1 cellular context compared by ENCODE assay signal in the genomic region with DNA sequence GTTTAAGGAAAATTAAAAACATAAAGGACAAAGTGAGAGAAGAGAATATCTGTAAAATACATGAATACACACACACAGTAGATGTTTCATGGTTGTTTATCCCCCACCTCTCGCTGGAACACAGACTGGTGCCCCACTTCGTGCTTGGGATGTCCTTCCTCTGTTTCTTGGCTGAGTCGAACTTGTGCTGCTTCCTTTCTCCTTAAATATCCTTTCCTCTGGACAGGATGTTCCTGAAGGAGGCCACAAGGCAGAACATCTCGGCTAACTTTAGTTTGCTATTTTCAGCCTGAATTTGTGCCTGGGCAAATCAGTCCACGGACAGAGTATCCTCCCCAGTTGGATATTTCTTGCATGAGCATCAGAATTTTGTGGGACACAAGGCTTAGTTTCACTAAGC.
TF ChIP-seq lines count a peak whose summit lies in the region.

No MANE protein-coding gene starts in this region.

TF ChIP-seq in A549, 52 proteins besides CTCF, POLR2A, EP300 and RAD21 (continued from another document):
- TF ChIP-seq, protein P1, sequence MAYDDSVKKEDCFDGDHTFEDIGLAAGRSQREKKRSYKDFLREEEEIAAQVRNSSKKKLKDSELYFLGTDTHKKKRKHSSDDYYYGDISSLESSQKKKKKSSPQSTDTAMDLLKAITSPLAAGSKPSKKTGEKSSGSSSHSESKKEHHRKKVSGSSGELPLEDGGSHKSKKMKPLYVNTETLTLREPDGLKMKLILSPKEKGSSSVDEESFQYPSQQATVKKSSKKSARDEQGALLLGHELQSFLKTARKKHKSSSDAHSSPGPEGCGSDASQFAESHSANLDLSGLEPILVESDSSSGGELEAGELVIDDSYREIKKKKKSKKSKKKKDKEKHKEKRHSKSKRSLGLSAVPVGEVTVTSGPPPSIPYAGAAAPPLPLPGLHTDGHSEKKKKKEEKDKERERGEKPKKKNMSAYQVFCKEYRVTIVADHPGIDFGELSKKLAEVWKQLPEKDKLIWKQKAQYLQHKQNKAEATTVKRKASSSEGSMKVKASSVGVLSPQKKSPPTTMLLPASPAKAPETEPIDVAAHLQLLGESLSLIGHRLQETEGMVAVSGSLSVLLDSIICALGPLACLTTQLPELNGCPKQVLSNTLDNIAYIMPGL (CRISPR knock-in tag; IDR thresholded peaks at IDR 0.05; ENCODE audit: borderline replicate concordance), result no peak
- no peak for TF ChIP-seq ESRRA (IDR thresholded peaks at IDR 0.05; ENCODE audit: borderline replicate concordance, low read length)
- TF ChIP-seq RNF2 (IDR thresholded peaks at IDR 0.05; ENCODE audit: borderline replicate concordance, low read depth), result no peak
- TF ChIP-seq EHMT2 (IDR thresholded peaks at IDR 0.05; ENCODE audit: low read depth), result no peak
- TF ChIP-seq HOXB5 (CRISPR knock-in tag; IDR thresholded peaks at IDR 0.05), result no peak
- no peak for TF ChIP-seq NFE2L2 (conservative IDR thresholded peaks at IDR 0.05; ENCODE audit: low read length)
